ENCODE assay signal across 1 cellular context in the genomic region with DNA sequence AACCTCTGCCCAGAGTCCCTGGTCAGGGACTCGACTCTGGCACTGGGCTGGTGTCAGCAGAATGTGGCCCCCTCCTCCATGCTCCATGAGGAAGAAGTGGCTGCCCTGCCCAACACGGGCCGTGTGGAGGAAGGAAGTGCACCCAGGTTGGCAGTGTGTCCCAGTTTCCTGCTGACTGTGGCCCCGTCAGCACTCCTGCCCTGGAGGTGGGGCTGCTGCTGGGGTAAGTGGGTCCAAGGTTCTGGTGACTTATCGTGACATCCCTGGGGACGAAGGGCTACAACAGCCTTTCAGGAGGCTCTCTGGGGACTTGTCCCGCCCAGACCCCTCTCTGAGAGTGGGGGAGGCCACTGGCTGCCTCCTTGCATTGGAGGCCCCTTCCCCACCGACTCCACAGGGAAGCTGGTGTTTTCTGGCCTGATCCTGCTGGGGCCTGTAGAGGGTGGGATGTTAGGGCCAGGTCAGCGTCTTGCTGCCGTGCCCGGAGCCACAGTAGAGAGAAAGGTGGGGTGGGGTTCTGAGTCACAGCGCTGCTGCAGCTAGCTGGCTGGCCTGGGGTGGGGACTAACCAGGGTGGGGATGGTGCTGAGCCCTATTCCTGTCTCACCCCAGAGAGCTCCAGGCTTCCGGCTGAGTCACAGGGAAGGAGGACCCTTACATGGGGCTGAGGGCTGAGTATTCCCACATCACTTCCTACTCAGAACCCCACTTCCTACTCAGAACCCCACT.
TF ChIP-seq lines count a peak whose summit lies in the region.

No MANE protein-coding gene starts in this region.

TF ChIP-seq in liver, 16 proteins besides CTCF, POLR2A, EP300 and RAD21 (continued from another document):
- TF ChIP-seq, protein P1, sequence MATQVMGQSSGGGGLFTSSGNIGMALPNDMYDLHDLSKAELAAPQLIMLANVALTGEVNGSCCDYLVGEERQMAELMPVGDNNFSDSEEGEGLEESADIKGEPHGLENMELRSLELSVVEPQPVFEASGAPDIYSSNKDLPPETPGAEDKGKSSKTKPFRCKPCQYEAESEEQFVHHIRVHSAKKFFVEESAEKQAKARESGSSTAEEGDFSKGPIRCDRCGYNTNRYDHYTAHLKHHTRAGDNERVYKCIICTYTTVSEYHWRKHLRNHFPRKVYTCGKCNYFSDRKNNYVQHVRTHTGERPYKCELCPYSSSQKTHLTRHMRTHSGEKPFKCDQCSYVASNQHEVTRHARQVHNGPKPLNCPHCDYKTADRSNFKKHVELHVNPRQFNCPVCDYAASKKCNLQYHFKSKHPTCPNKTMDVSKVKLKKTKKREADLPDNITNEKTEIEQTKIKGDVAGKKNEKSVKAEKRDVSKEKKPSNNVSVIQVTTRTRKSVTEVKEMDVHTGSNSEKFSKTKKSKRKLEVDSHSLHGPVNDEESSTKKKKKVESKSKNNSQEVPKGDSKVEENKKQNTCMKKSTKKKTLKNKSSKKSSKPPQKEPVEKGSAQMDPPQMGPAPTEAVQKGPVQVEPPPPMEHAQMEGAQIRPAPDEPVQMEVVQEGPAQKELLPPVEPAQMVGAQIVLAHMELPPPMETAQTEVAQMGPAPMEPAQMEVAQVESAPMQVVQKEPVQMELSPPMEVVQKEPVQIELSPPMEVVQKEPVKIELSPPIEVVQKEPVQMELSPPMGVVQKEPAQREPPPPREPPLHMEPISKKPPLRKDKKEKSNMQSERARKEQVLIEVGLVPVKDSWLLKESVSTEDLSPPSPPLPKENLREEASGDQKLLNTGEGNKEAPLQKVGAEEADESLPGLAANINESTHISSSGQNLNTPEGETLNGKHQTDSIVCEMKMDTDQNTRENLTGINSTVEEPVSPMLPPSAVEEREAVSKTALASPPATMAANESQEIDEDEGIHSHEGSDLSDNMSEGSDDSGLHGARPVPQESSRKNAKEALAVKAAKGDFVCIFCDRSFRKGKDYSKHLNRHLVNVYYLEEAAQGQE (IDR thresholded peaks at IDR 0.05) = no peak
- TF ChIP-seq EGR1 (IDR thresholded peaks at IDR 0.05; ENCODE audit: low read depth in 2 of 2) (no peak), GABPA (IDR thresholded peaks at IDR 0.05 in 1 of 2, conservative IDR thresholded peaks at IDR 0.05 in 1 of 2) (no peak), JUND (IDR thresholded peaks at IDR 0.05) (no peak)
- TF ChIP-seq, protein P2, sequence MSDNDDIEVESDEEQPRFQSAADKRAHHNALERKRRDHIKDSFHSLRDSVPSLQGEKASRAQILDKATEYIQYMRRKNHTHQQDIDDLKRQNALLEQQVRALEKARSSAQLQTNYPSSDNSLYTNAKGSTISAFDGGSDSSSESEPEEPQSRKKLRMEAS (IDR thresholded peaks at IDR 0.05) = no peak
- TF ChIP-seq, protein P3, sequence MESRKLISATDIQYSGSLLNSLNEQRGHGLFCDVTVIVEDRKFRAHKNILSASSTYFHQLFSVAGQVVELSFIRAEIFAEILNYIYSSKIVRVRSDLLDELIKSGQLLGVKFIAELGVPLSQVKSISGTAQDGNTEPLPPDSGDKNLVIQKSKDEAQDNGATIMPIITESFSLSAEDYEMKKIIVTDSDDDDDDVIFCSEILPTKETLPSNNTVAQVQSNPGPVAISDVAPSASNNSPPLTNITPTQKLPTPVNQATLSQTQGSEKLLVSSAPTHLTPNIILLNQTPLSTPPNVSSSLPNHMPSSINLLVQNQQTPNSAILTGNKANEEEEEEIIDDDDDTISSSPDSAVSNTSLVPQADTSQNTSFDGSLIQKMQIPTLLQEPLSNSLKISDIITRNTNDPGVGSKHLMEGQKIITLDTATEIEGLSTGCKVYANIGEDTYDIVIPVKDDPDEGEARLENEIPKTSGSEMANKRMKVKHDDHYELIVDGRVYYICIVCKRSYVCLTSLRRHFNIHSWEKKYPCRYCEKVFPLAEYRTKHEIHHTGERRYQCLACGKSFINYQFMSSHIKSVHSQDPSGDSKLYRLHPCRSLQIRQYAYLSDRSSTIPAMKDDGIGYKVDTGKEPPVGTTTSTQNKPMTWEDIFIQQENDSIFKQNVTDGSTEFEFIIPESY (IDR thresholded peaks at IDR 0.05) = no peak
